8 cellular contexts compared by ENCODE assay signal in the genomic region with DNA sequence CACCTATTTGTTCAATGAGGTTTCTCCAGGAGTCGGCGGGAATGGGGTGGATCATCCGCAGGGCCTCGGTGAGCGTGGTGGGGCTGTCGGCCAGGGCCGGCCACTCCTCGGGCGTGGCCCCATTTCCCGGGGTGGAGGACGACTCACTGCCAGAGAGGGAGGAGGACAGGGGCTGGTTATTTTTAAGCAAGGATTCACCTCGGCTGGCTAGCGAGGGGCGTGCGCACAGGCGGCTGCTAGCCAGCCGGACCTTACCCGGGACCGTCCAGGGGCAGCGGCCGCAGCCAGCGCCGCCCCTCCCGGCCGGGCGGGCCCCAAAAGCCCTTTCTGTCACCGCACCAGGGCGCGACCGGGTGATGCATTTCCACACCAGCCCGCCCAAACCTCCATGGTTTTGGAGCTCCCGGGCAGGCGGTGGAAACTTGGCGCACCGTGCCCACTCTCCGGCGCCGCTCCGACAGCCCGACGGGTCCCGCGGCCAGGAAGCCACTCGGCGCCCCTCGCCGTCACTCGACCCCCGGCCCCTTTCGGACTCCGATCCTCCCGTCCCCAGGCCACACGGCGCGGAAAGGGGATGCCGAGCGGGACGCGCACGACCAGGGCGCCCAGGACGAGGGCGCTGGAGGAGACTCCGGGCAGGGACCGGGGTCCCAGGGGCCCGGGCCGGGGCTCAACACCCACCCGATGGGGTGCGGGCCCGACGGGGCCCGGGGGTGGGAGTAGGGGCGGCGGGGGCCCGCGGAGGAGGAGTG. TPM values are rescaled to one million over a fixed set of nuclear protein-coding genes. Genes with fewer than 3 reads are reported as not detected.
A peak's percentile ranks its signal among the peaks of the same experiment; 100 is the strongest.
DNase-seq lines count a peak whose midpoint lies in the region; ATAC-seq and TF ChIP-seq lines count a peak whose summit lies in the region.

No MANE protein-coding gene starts in this region.

- no peak overlapping the region for H4K91ac ChIP-seq in trophoblast cell (ENCODE audit: low read depth, low read length)

- no peaks in the 10 kb centered on the region for H3K9me3 ChIP-seq in RWPE2 (ENCODE audit: severe bottlenecking)
- H3K9me3 ChIP-seq in esophagus squamous epithelium: no peaks in the 10 kb centered on the region
- H3K9me3 ChIP-seq in trophoblast cell (ENCODE audit: insufficient read depth, low read depth, low read length): peaks cover 13% of the 10 kb centered on the region

- H2BK12ac ChIP-seq in trophoblast cell (ENCODE audit: low read length): no peak overlapping the region

- H4K12ac ChIP-seq in trophoblast cell (ENCODE audit: low read depth, low read length): no peak overlapping the region

- H3K18ac ChIP-seq in trophoblast cell (ENCODE audit: low read length): no peak overlapping the region

- intact Hi-C loops in esophagus squamous epithelium (cut with DNase I): no loop called here

- H3K4me1 ChIP-seq in RWPE2 (ENCODE audit: insufficient read depth, poor library complexity, severe bottlenecking) (no peaks in the 10 kb centered on the region), esophagus squamous epithelium (peaks cover 0 to 45% (median 22%) of the 10 kb centered on the region in 3 donors), trophoblast cell (ENCODE audit: control insufficient read depth in 1 of 2, insufficient read depth in 2 of 2, low read length in 2 of 2) (peaks cover 6 to 14% of the 10 kb centered on the region in 2 experiments)

- no peaks in the 10 kb centered on the region for H3K79me2 ChIP-seq in trophoblast cell (ENCODE audit: control insufficient read depth, insufficient read depth, low read length, poor library complexity)

- no peak overlapping the region for H2BK5ac ChIP-seq in trophoblast cell (ENCODE audit: low read depth, low read length, poor library complexity)

- H3K4me3 ChIP-seq in RWPE2 (ENCODE audit: severe bottlenecking) (peak overlapping the region; percentile 34), esophagus squamous epithelium (peak overlapping the region; percentile 44 to 72 (median 58)), trophoblast cell (ENCODE audit: low read depth, low read length) (no peak overlapping the region)

- peak overlapping the region; percentile 71 for H3K4me2 ChIP-seq in trophoblast cell (ENCODE audit: low read length)

- DNase-seq in EH (ENCODE audit: low read depth) (peak; percentile 5), RWPE2 (ENCODE audit: low spot score) (no peak), esophagus squamous epithelium (lab: John Stamatoyannopoulos, UW) (no peak), trophoblast cell (no peak), NCI-H146 treated with DMSO at 0.1 percent for 48 hours (lab: John Stamatoyannopoulos, UW; ENCODE audit: unreplicated experiment) (no peak), NCI-H2227 (lab: John Stamatoyannopoulos, UW; ENCODE audit: unreplicated experiment) (no peak)

- no peak for TF ChIP-seq CTCF in RWPE2 (IDR thresholded peaks at IDR 0.05; ENCODE audit: poor library complexity, severe bottlenecking)
- TF ChIP-seq CTCF in esophagus squamous epithelium (IDR thresholded peaks at IDR 0.05): no peak

- no peak for TF ChIP-seq POLR2A in esophagus squamous epithelium (IDR thresholded peaks at IDR 0.05)

- no peak overlapping the region for H3K27ac ChIP-seq in RWPE2 (ENCODE audit: poor library complexity, severe bottlenecking)
- H3K27ac ChIP-seq in esophagus squamous epithelium: peak overlapping the region in 3 of 4 donors; percentile 39 to 80 (median 79)
- no peak overlapping the region for H3K27ac ChIP-seq in trophoblast cell (ENCODE audit: low read depth, low read length)

- H2BK120ac ChIP-seq in trophoblast cell (ENCODE audit: insufficient read depth, low read length, poor library complexity): no peak overlapping the region

- no peak overlapping the region for H3K4ac ChIP-seq in trophoblast cell (ENCODE audit: low read depth, low read length)

- no peak overlapping the region for H2AFZ ChIP-seq in trophoblast cell (ENCODE audit: insufficient read depth, low read length, poor library complexity)

- no peak overlapping the region for H3K23ac ChIP-seq in trophoblast cell (ENCODE audit: low read length)

- no peak overlapping the region for H3K9ac ChIP-seq in trophoblast cell (ENCODE audit: low read length)

- H4K8ac ChIP-seq in trophoblast cell (ENCODE audit: low read depth, low read length): no peak overlapping the region

- H3K14ac ChIP-seq in trophoblast cell (ENCODE audit: low read length): no peak overlapping the region

- no peaks in the 10 kb centered on the region for H3K79me1 ChIP-seq in trophoblast cell (ENCODE audit: low read length)

- WGBS in esophagus squamous epithelium, 2 donors: 6% methylated on average over 17 of the region's 76 CpGs; no CpG with 5 or more reads in 1 of the 2 donors
- WGBS in trophoblast cell (ENCODE audit: extremely low coverage, insufficient coverage, insufficient read length): no CpG with 5 or more reads among the region's 76 CpGs

- H2AK5ac ChIP-seq in trophoblast cell (ENCODE audit: low read length): no peak overlapping the region

- H3K27me3 ChIP-seq in RWPE2 (ENCODE audit: insufficient read depth, poor library complexity, severe bottlenecking): peaks cover 18% of the 10 kb centered on the region
- H3K27me3 ChIP-seq in esophagus squamous epithelium: peaks cover 0 to 82% (median 5%) of the 10 kb centered on the region in 4 donors
- peaks cover 48% of the 10 kb centered on the region for H3K27me3 ChIP-seq in trophoblast cell (ENCODE audit: insufficient read depth, low read length)

- H3K36me3 ChIP-seq in RWPE2 (ENCODE audit: low read depth) (no peaks in the 10 kb centered on the region), esophagus squamous epithelium (no peaks in the 10 kb centered on the region), trophoblast cell (ENCODE audit: control insufficient read depth in 1 of 2, insufficient read depth in 2 of 2, low read length in 2 of 2) (no peaks in the 10 kb centered on the region)

- ATAC-seq in RWPE2 (ENCODE audit: low read depth): peak; percentile 36
- no peak for ATAC-seq in HG02981 (IDR thresholded peaks at IDR 0.05; ENCODE audit: unreplicated experiment)
- ATAC-seq in HG03196 (IDR thresholded peaks at IDR 0.05; ENCODE audit: unreplicated experiment): no peak

RNA-seq across cellular contexts. Expression of a gene that starts 57.2 kb away (rescaled TPM):
- total RNA-seq in esophagus squamous epithelium: under 1 TPM; 0.26 to 0.83 (median 0.66) TPM
- polyA plus RNA-seq in trophoblast cell (2013): 2.8 and 3.2 TPM in 2 replicates

Comparison
In these comparisons a context has a peak if more than half of its experiments do, and no peak if none do; other contexts are left out.
1. H3K27ac ChIP-seq: peak in esophagus squamous epithelium (3 of 4); none in RWPE2 (single experiment) and trophoblast cell (single experiment).